Comparison of ENCODE assay signal across 11 cellular contexts in genomic region chr1:102783487-102783886, GRCh38.
"Had no signal": no experiment of that assay in that cellular context is flagged by ENCODE, and none has a peak within 500 bp of the region (broad histone marks: within the 10 kb centered on the region; RNA-seq: fewer than 3 reads in every experiment).

No MANE protein-coding gene starts in this region.

- H3K9me3 ChIP-seq: HAP-1 had no signal

- H3K27ac ChIP-seq: GM23248 had no signal

- H3K27ac Mint-ChIP-seq: GM23338, H9, HFFc6 had no signal

- H3K4me1 Mint-ChIP-seq: GM23338, H9 had no signal

- H3K4me2 ChIP-seq: GM23338 had no signal

- DNase-seq: GM23248, GOT3, H7, H9, HCEC 1CT, HFFc6 had no signal

- H2AFZ ChIP-seq: GM23248, GM23338 had no signal

- FAIRE-seq: H1, H54 had no signal

- H3K36me3 ChIP-seq: HAP-1 had no signal

- H3K4me3 Mint-ChIP-seq: GM23338, H9, HFFc6 had no signal

- H3K9ac ChIP-seq: GM23248 had no signal

- H3K4me3 ChIP-seq: GM23248, GM23338, HAP-1 had no signal

- H3K4me1 ChIP-seq: HAP-1 had no signal

- ATAC-seq: GM23338, HCT116 had no signal
